Comparison of ENCODE assay signal across 1 cellular context in the genomic region with DNA sequence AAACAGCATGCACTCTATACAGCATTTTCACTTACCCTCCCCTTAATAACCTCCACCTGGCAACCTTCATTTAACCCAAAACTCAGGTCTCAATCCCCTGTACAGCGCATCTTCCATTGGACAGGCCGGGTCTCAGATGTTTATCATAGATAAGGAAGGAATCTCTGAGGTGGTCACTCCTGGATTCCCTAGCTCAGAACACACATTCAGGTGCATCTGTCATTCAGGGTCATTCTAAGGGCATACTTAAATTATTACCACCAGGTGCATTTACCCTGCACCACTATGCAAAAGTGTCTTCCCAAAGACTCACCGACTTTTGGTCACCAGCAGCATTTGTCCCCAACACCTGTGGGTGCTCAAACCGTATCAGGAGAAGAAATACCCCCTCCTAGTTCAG.
TF ChIP-seq lines count a peak whose summit lies in the region.

No MANE protein-coding gene starts in this region.

TF ChIP-seq in H1, 55 proteins besides CTCF, POLR2A, EP300 and RAD21:
- TF ChIP-seq TCF12 (IDR thresholded peaks at IDR 0.05; ENCODE audit: low read depth, low read length) (no peak), SIN3A (conservative IDR thresholded peaks at IDR 0.05 in 1 of 2, IDR thresholded peaks at IDR 0.05 in 1 of 2; ENCODE audit: low read depth in 1 of 2, low read length in 2 of 2) (no peak), MAFK (IDR thresholded peaks at IDR 0.05; ENCODE audit: low read depth, low read length) (no peak), CREB1 (IDR thresholded peaks at IDR 0.05) (no peak), BACH1 (IDR thresholded peaks at IDR 0.05; ENCODE audit: low read length) (no peak), FOSL1 (IDR thresholded peaks at IDR 0.05; ENCODE audit: insufficient read depth, low read depth, low read length) (no peak), TAF7 (optimal IDR thresholded peaks at IDR 0.05; ENCODE audit: borderline replicate concordance, low read depth, low read length) (no peak), ZNF274 (IDR thresholded peaks at IDR 0.05; ENCODE audit: borderline replicate concordance, extremely low read depth, low read length) (no peak), CHD1 (IDR thresholded peaks at IDR 0.05; ENCODE audit: low read depth, low read length) (no peak), SP1 (IDR thresholded peaks at IDR 0.05; ENCODE audit: low read depth, low read length) (no peak), SP4 (IDR thresholded peaks at IDR 0.05; ENCODE audit: low read length) (no peak), TBP (IDR thresholded peaks at IDR 0.05; ENCODE audit: low read depth, low read length) (no peak), SIX5 (IDR thresholded peaks at IDR 0.05; ENCODE audit: low read depth, low read length) (no peak), HDAC2 (IDR thresholded peaks at IDR 0.05; ENCODE audit: borderline replicate concordance in 1 of 2, low read depth in 2 of 2, low read length in 2 of 2) (no peak)
- TF ChIP-seq, protein P1, sequence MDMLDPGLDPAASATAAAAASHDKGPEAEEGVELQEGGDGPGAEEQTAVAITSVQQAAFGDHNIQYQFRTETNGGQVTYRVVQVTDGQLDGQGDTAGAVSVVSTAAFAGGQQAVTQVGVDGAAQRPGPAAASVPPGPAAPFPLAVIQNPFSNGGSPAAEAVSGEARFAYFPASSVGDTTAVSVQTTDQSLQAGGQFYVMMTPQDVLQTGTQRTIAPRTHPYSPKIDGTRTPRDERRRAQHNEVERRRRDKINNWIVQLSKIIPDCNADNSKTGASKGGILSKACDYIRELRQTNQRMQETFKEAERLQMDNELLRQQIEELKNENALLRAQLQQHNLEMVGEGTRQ (IDR thresholded peaks at IDR 0.05; ENCODE audit: low read length), result no peak
